29 cellular contexts compared by ENCODE assay signal in genomic region chr14:56108057-56108456, GRCh38.
"Had no signal": no experiment of that assay in that cellular context is flagged by ENCODE, and none has a peak within 500 bp of the region (broad histone marks: within the 10 kb centered on the region; RNA-seq: fewer than 3 reads in every experiment).

No MANE protein-coding gene starts in this region.

- DNase-seq: naive B cell; naive thymus-derived CD8-positive, alpha-beta T cell; nephron progenitor cell; occipital lobe; posterior cingulate gyrus; psoas muscle; right cardiac atrium; spleen; stimulated activated CD4-positive, alpha-beta T cell treated with anti-CD3 and anti-CD28 coated beads, Interleukin-12 subunit alpha, Interleukin-12 subunit beta, amount 100 ng/mL, for 4 hours; stimulated activated CD4-positive, alpha-beta T cell treated with anti-CD3 and anti-CD28 coated beads, Interleukin-1b, Interleukin-23, amount 100 ng/mL, for 48 hours; stimulated activated CD4-positive, alpha-beta T cell treated with anti-CD3 and anti-CD28 coated beads, Interleukin-4, amount 100 ng/mL, for 1 hour; stimulated activated CD4-positive, alpha-beta T cell treated with anti-CD3 and anti-CD28 coated beads, Interleukin-4, amount 100 ng/mL, for 4 hours; stimulated activated CD8-positive, alpha-beta memory T cell treated with anti-CD3 and anti-CD28 coated beads, Interleukin-4, amount 100 ng/mL, for 48 hours; stimulated activated naive CD4-positive, alpha-beta T cell; stimulated activated naive CD8-positive, alpha-beta T cell treated with anti-CD3 and anti-CD28 coated beads, Interleukin-15, amount 100 ng/mL, for 72 hours; stimulated activated naive CD8-positive, alpha-beta T cell treated with anti-CD3 and anti-CD28 coated beads, Interleukin-15, Interleukin-2, amounts not matched to agents 100 U/mL and 50 U/mL, for 24 hours; substantia nigra; testis; tibial artery; transverse colon; upper lobe of right lung; uterus had no signal

- H3K4me1 ChIP-seq: parathyroid adenoma, psoas muscle, suprapubic skin, testis, transverse colon, upper lobe of right lung, uterus had no signal

- H3K79me2 ChIP-seq: parathyroid adenoma had no signal

- H3K4me2 ChIP-seq: smooth muscle cell had no signal

- H3K27me3 ChIP-seq: spleen, suprapubic skin, testis, tibial artery, transverse colon, upper lobe of right lung, uterus had no signal

- H3K4me3 ChIP-seq: psoas muscle, skin epidermis, smooth muscle cell, spleen, suprapubic skin, testis, tibial artery, transverse colon, upper lobe of right lung, uterus had no signal

- H3K27ac ChIP-seq: parathyroid adenoma, psoas muscle, skin epidermis, spleen, suprapubic skin, testis, tibial artery, transverse colon, upper lobe of right lung, uterus had no signal

- H3K9me3 ChIP-seq: psoas muscle, spleen, suprapubic skin, testis, tibial artery, transverse colon, upper lobe of right lung, uterus had no signal

- H2AFZ ChIP-seq: parathyroid adenoma had no signal

- H3K36me3 ChIP-seq: spleen, suprapubic skin, tibial artery, transverse colon, upper lobe of right lung, uterus had no signal

- ATAC-seq: naive thymus-derived CD8-positive, alpha-beta T cell; natural killer cell treated with Interleukin-12 subunit alpha and Interleukin-12 subunit beta and Interleukin-15 and Interleukin-18, amount 100 ng/mL, for 72 hours; psoas muscle; right cardiac atrium; sciatic nerve; stimulated activated memory B cell treated with anti-CD40 and anti-IgM and Interleukin-4, amounts not matched to agents 10 μg/mL and 1 μg/mL and 100 μg/mL, for 72 hours; stimulated activated naive CD8-positive, alpha-beta T cell treated with anti-CD3 and anti-CD28 coated beads, Interleukin-15, amount 100 ng/mL, for 72 hours; stimulated activated naive CD8-positive, alpha-beta T cell treated with anti-CD3 and anti-CD28 coated beads, Interleukin-15, Interleukin-2, amounts not matched to agents 100 U/mL and 50 U/mL, for 24 hours; upper lobe of right lung had no signal
